ENCODE assay signal across 20 cellular contexts in the genomic region with DNA sequence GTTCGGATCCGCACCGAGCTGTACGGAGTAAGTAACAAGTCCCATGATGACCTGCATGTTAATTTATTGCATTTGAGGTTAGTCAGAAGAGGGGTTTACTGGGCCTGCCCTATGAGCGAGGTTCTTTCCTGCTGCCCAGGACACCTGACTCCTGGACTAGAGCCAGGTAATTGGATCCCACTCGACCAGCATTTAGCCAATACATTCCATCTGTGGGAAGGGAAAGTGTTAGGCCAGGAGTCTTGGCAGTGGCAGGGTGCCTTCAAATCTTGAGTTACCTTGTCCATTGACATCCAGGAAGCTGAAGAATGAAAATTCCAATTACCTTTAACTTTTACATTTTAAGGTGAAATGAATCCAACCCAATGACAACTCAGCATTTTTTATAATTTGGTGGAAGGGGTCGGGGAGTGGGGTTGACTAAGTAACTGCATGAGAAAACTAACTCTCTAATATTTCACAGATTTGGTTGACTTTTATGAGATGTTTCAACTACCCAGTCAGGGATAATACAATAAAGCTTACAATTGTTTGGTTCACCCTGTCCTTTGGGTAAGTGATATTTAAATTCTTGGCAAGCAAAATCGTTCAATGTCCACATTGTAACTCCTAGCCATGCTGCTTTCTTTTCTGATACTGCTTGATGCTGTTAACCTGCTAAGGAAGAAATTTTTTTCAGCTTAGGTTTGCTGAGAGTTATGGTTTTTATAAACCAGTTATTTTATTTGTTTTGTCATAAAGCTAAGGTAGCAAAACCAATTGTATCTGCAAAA.
DNase-seq lines count a peak whose midpoint lies in the region; ATAC-seq, FAIRE-seq and TF ChIP-seq lines count a peak whose summit lies in the region.
"Had no signal": no experiment of that assay in that cellular context is flagged by ENCODE, and none has a peak within 500 bp of the region (broad histone marks: within the 10 kb centered on the region; RNA-seq: fewer than 3 reads in every experiment).

No MANE protein-coding gene starts in this region.

- no peaks in the 10 kb centered on the region for H3K36me3 ChIP-seq in GM23338 (ENCODE audit: insufficient read depth)
- H3K36me3 ChIP-seq in HepG2 (replicated peaks in 1 of 2; ENCODE audit: control insufficient read depth in 1 of 2, insufficient read depth in 2 of 2, low read length in 2 of 2), result no peaks in the 10 kb centered on the region
- no peaks in the 10 kb centered on the region for H3K36me3 ChIP-seq in smooth muscle cell (ENCODE audit: low read depth)
- H3K36me3 ChIP-seq: neutrophil, sigmoid colon had no signal

- peak overlapping the region; percentile 54; the same call in 1 of the 2 replicates for H2AFZ ChIP-seq in GM23338
- H2AFZ ChIP-seq in HepG2 (ENCODE audit: low read length), result no peak overlapping the region
- H2AFZ ChIP-seq in smooth muscle cell (ENCODE audit: low read depth), result no peak overlapping the region

- no TSS peak for BruUV-seq in HepG2 (replicated peaks; lab: Mats Ljungman, UMichigan)

- no peak for TF ChIP-seq RAD21 in A549 (conservative IDR thresholded peaks at IDR 0.05 in 1 of 2, IDR thresholded peaks at IDR 0.05 in 1 of 2)
- no peak for TF ChIP-seq RAD21 in HepG2 (CRISPR knock-in tag; IDR thresholded peaks at IDR 0.05)

- H3K4me2 ChIP-seq in A549, result no peak overlapping the region
- no peak overlapping the region for H3K4me2 ChIP-seq in GM23338
- H3K4me2 ChIP-seq in HepG2 (ENCODE audit: low read depth, low read length), result no peak overlapping the region
- H3K4me2 ChIP-seq in smooth muscle cell, result no peak overlapping the region

- peaks cover 3% of the 10 kb centered on the region for H3K27me3 Mint-ChIP-seq in GM23338 (ENCODE audit: insufficient read depth, low read depth, poor library complexity)
- H3K27me3 Mint-ChIP-seq: activated T-helper 17 cell treated with anti-CD3 and anti-CD28 coated beads, Interleukin-2, amount 50 U/mL, for 72 hours; IgD-negative memory B cell; T-helper 17 cell had no signal

- H3K9me3 ChIP-seq in A549 (no peaks in the 10 kb centered on the region), HepG2 (ENCODE audit: low read length) (no peaks in the 10 kb centered on the region), smooth muscle cell (replicated peaks; ENCODE audit: low read depth) (no peaks in the 10 kb centered on the region)
- H3K9me3 ChIP-seq: neutrophil, sigmoid colon had no signal

- H3F3A ChIP-seq in GM23338 (replicated peaks; ENCODE audit: low read depth) (no peaks in the 10 kb centered on the region), smooth muscle cell (ENCODE audit: low read depth) (no peaks in the 10 kb centered on the region)

- POLR2A ChIA-PET in A549 (lab: Yijun Ruan, JAX) (no interaction called here), HepG2 (lab: Yijun Ruan, JAX) (no interaction called here)

- no peak for TF ChIP-seq POLR2A in A549 (IDR thresholded peaks at IDR 0.05; ENCODE audit: low read length)
- no peak for TF ChIP-seq POLR2A in HepG2 (IDR thresholded peaks at IDR 0.05; ENCODE audit: insufficient read depth in 1 of 2, low read depth in 2 of 2, low read length in 2 of 2)
- TF ChIP-seq POLR2A in H54 (IDR thresholded peaks at IDR 0.05; ENCODE audit: low read depth, low read length), result no peak

- no peaks in the 10 kb centered on the region for H3K4me1 ChIP-seq in A549
- peaks cover 10% of the 10 kb centered on the region; the same call in 1 of the 2 replicates for H3K4me1 ChIP-seq in GM23338 (ENCODE audit: insufficient read depth)
- no peaks in the 10 kb centered on the region for H3K4me1 ChIP-seq in HepG2 (ENCODE audit: insufficient read depth, low read length)
- no peaks in the 10 kb centered on the region for H3K4me1 ChIP-seq in smooth muscle cell (ENCODE audit: low read depth)
- H3K4me1 ChIP-seq: sigmoid colon had no signal

- H3K9me3 Mint-ChIP-seq in GM23338, result no peaks in the 10 kb centered on the region
- H3K9me3 Mint-ChIP-seq: activated T-helper 17 cell treated with anti-CD3 and anti-CD28 coated beads, Interleukin-2, amount 50 U/mL, for 72 hours; IgD-negative memory B cell had no signal

- DNase-seq in A549 (ENCODE audit: low read depth in 1 of 2, low spot score in 1 of 2) (no peak), GM23338 (ENCODE audit: low spot score) (peak; percentile 16), SW480 (ENCODE audit: low spot score) (peak; percentile 7), HepG2 (ENCODE audit: low spot score) (no peak), NCI-H526 (lab: John Stamatoyannopoulos, UW) (no peak), H54 (ENCODE audit: insufficient read length, low spot score) (no peak), smooth muscle cell (lab: John Stamatoyannopoulos, UW; ENCODE audit: unreplicated experiment) (no peak)
- DNase-seq: activated CD4-positive, CD25-positive, alpha-beta regulatory T cell; central memory CD4-positive, alpha-beta T cell; effector memory CD4-positive, alpha-beta T cell; GDM1; NCI-H1092 treated with DMSO at 0.1 percent for 48 hours; NCI-H2171; SHP77 treated with DMSO at 0.1 percent for 48 hours; sigmoid colon; T-helper 17 cell had no signal

- FAIRE-seq in A549 (lab: Jason Lieb, UNC) (no peak), HepG2 (lab: Jason Lieb, UNC) (no peak), H54 (lab: Jason Lieb, UNC) (no peak)

- H3K27ac Mint-ChIP-seq in GM23338, result no peak overlapping the region
- H3K27ac Mint-ChIP-seq: activated T-helper 17 cell treated with anti-CD3 and anti-CD28 coated beads, Interleukin-2, amount 50 U/mL, for 72 hours; T-helper 17 cell had no signal

- H4K20me1 ChIP-seq in GM23338 (replicated peaks; ENCODE audit: insufficient read depth), result no peaks in the 10 kb centered on the region
- H4K20me1 ChIP-seq in HepG2 (ENCODE audit: insufficient read depth, low read length), result no peaks in the 10 kb centered on the region
- H4K20me1 ChIP-seq in smooth muscle cell (ENCODE audit: low read depth), result no peaks in the 10 kb centered on the region

- 0 out of 2 replicates have a peak, but pooled peaks cover 3% of the 10 kb centered on the region for H3K9me2 ChIP-seq in GM23338 (ENCODE audit: insufficient read depth)

- no peak for ATAC-seq in A549
- peak; percentile 72 for ATAC-seq in GM23338
- ATAC-seq in HepG2, result no peak
- no peak for ATAC-seq in GM21360 (IDR thresholded peaks at IDR 0.05; ENCODE audit: unreplicated experiment)
- ATAC-seq: activated T-helper 17 cell treated with anti-CD3 and anti-CD28 coated beads, Interleukin-2, amount 50 U/mL, for 72 hours; T-helper 17 cell had no signal

- TF ChIP-seq CTCF in A549 (IDR thresholded peaks at IDR 0.05) (no peak), GM23338 (conservative IDR thresholded peaks at IDR 0.05; ENCODE audit: low read depth in 2 of 2) (no peak), HepG2 (CRISPR knock-in tag; IDR thresholded peaks at IDR 0.05) (no peak), smooth muscle cell (IDR thresholded peaks at IDR 0.05; ENCODE audit: borderline replicate concordance, insufficient read depth, poor library complexity, severe bottlenecking) (no peak)

- CTCF ChIA-PET in A549 (lab: Yijun Ruan, JAX), result interaction anchor here (1.0 to 1.2 kb wide), 3 partner anchors 10 to 18 kb away, joined by 3 to 4 read pairs (median 3); no protein-coding TSS in a partner anchor
- CTCF ChIA-PET in HepG2 (lab: Yijun Ruan, JAX; ENCODE audit: low intra/inter-chr PET ratio, low total read pairs), result no interaction called here

- no peaks in the 10 kb centered on the region for H3K36me3 Mint-ChIP-seq in GM23338 (ENCODE audit: low read depth)
- H3K36me3 Mint-ChIP-seq: IgD-negative memory B cell had no signal

- H3K4me3 Mint-ChIP-seq in GM23338, result no peak overlapping the region
- H3K4me3 Mint-ChIP-seq: activated T-helper 17 cell treated with anti-CD3 and anti-CD28 coated beads, Interleukin-2, amount 50 U/mL, for 72 hours; IgD-negative memory B cell; T-helper 17 cell had no signal

- TF ChIP-seq EP300 in A549 (IDR thresholded peaks at IDR 0.05), result no peak
- no peak for TF ChIP-seq EP300 in HepG2 (IDR thresholded peaks at IDR 0.05; ENCODE audit: low read depth in 2 of 2, low read length in 2 of 2)
- no peak for TF ChIP-seq EP300 in HepG2 (CRISPR knock-in tag; IDR thresholded peaks at IDR 0.05; ENCODE audit: borderline replicate concordance)

- H3K27me3 ChIP-seq in GM23338 (ENCODE audit: insufficient read depth), result no peaks in the 10 kb centered on the region
- H3K27me3 ChIP-seq in HepG2 (ENCODE audit: control insufficient read depth in 1 of 2, insufficient read depth in 2 of 2, low read length in 2 of 2), result 0 out of 5 replicates have a peak, but pooled peaks cover 0 to 2% of the 10 kb centered on the region in 2 experiments
- H3K27me3 ChIP-seq in smooth muscle cell (ENCODE audit: low read depth), result no peaks in the 10 kb centered on the region
- H3K27me3 ChIP-seq: neutrophil, sigmoid colon had no signal

- intact Hi-C loops in HepG2 (cut with micrococcal nuclease; ENCODE audit: unreplicated experiment), result no loop called here

- peaks cover 23% of the 10 kb centered on the region; the same call in 2 of the 3 replicates for H3K4me1 Mint-ChIP-seq in GM23338

- no peak overlapping the region for H3K27ac ChIP-seq in A549
- no peak overlapping the region for H3K27ac ChIP-seq in GM23338 (ENCODE audit: low read depth)
- H3K27ac ChIP-seq in HepG2 (ENCODE audit: extremely low read length, insufficient read depth, low read length), result no peak overlapping the region
- H3K27ac ChIP-seq in smooth muscle cell (ENCODE audit: low read depth), result no peak overlapping the region
- H3K27ac ChIP-seq: neutrophil had no signal

- 56% methylated on average over 8 of the region's 8 CpGs for WGBS in A549 (ENCODE audit: missing lambda C conversion rate)
- WGBS in HepG2 (ENCODE audit: low lambda C conversion rate), result 55% methylated on average over 8 of the region's 8 CpGs
- whole genome bisulfite sequencing in smooth muscle cell (ENCODE audit: low lambda C conversion rate), result 84% methylated on average over 8 of the region's 8 CpGs

- in situ Hi-C loops in HepG2 (cut with HindIII; ENCODE audit: extremely low pct_ligation_motif_present, low pct_unique_long_range_greater_than_20kb), result no loop called here

- H3K4me3 ChIP-seq in A549 (no peak overlapping the region), GM23338 (no peak overlapping the region), HepG2 (replicated peaks in 1 of 3; ENCODE audit: insufficient read depth in 1 of 3, low read depth in 2 of 3, low read length in 3 of 3) (no peak overlapping the region), smooth muscle cell (no peak overlapping the region)
- H3K4me3 ChIP-seq: sigmoid colon had no signal

- no peak overlapping the region for H3K9ac ChIP-seq in HepG2 (ENCODE audit: insufficient read depth, low read depth, low read length)
- H3K9ac ChIP-seq in smooth muscle cell (ENCODE audit: low read depth), result no peak overlapping the region

- H3K79me2 ChIP-seq in GM23338 (replicated peaks; ENCODE audit: insufficient read depth) (no peaks in the 10 kb centered on the region), HepG2 (ENCODE audit: insufficient read depth, low read length) (no peaks in the 10 kb centered on the region), smooth muscle cell (ENCODE audit: low read depth) (no peaks in the 10 kb centered on the region)

TF ChIP-seq in GM23338, 12 proteins besides CTCF, POLR2A, EP300 and RAD21 (continues in another document):
- TF ChIP-seq NANOG (IDR thresholded peaks at IDR 0.05; ENCODE audit: borderline replicate concordance) (no peak), ZNF114 (CRISPR knock-in tag; IDR thresholded peaks at IDR 0.05) (no peak), JUNB (IDR thresholded peaks at IDR 0.05; ENCODE audit: unreplicated experiment) (no peak)

TF ChIP-seq in HepG2, 621 proteins besides CTCF, POLR2A, EP300 and RAD21:
- TF ChIP-seq SMYD3 (CRISPR knock-in tag; IDR thresholded peaks at IDR 0.05), result no peak
- peak; percentile 14 to 48; a peak in 2 of 4 replicates for TF ChIP-seq MAFK (conservative IDR thresholded peaks at IDR 0.05 in 1 of 2, IDR thresholded peaks at IDR 0.05 in 1 of 2; ENCODE audit: low read length in 2 of 2)
TF ChIP-seq in HepG2: peak in this region for 1.

Comparison
In these comparisons a context has a peak if more than half of its experiments do, and no peak if none do; other contexts are left out.
1. DNase-seq: peak in GM23338 (single experiment) and SW480 (single experiment); none in A549 (0 of 2), HepG2 (single experiment), NCI-H526 (0 of 2), H54 (single experiment) and smooth muscle cell (single experiment).